ENCODE assay signal across 8 cellular contexts in the genomic region with DNA sequence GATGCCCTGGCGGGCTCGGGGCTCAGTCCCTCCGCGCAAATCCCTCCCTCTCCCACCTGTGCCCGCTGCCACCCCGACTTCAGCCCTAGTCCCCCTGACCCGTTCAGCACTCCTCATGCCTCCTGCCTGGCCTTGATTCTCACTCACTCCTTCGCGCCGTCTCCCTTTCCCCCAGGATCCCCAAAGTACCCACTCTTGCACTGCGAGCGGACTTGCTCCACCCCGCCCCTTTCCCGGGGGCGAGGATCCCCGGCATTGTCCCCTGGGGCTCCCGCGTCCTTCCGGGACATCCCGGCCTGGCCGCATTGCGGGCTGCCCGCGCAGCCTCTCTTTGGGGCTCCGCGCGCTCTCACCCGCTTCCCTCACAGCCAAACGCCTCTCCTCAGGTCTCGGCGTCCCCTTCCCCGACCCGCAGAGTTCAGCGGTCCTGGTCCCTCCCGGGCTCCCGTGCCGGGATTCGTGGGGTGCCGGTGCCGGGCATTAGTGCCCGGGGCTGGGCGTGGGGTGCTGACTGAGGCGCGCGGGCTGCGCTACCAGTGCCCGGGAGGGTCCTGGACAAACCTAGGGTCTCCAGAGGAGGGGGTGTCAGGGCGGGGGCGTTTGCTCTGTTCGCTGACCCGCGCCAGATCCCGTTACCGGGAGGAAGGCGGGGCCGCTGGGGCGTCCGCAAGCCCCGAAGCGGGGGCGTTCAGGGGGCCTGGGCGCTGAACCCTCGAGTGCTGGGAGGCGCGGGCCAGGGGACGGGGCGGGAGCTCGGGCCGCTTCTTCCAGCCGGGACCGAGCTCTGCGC. TPM values are rescaled to one million over a fixed set of nuclear protein-coding genes. Genes with fewer than 3 reads are reported as not detected.
DNase-seq lines count a peak whose midpoint lies in the region; ATAC-seq and TF ChIP-seq lines count a peak whose summit lies in the region.

No MANE protein-coding gene starts in this region.

- peak overlapping the region; percentile 77 for H2AFZ ChIP-seq in osteoblast (ENCODE audit: low read length)

- peak overlapping the region; percentile 40 to 61 for H3K4me3 ChIP-seq in gastroesophageal sphincter
- H3K4me3 ChIP-seq in osteoblast (ENCODE audit: insufficient read depth, low read length) = peak overlapping the region; percentile 92

- no peak for TF ChIP-seq POLR2A in gastroesophageal sphincter (IDR thresholded peaks at IDR 0.05)

- peaks cover 19% of the 10 kb centered on the region for H3K36me3 Mint-ChIP-seq in activated CD4-positive, alpha-beta T cell treated with anti-CD3 and anti-CD28 coated beads for 36 hours (ENCODE audit: low read depth)

- no peaks in the 10 kb centered on the region for H3K9me3 Mint-ChIP-seq in activated CD4-positive, alpha-beta T cell treated with anti-CD3 and anti-CD28 coated beads for 36 hours (ENCODE audit: low read depth)

- peak; percentile 62 for DNase-seq in activated CD4-positive, alpha-beta T cell treated with anti-CD3 and anti-CD28 coated beads for 36 hours
- no peak for DNase-seq in activated CD4-positive, alpha-beta T cell treated with anti-CD3 and anti-CD28 coated beads, Interleukin-2, amount 50 U/mL, for 1 hour
- peak; percentile 70 to 73 for DNase-seq in activated T-cell treated with anti-CD3 and anti-CD28 coated beads, Interleukin-2, amount 50 U/mL, for 48 hours
- peak; percentile 89 for DNase-seq in osteoblast (ENCODE audit: insufficient read length, low spot score, missing footprints)
- no peak for DNase-seq in pons (ENCODE audit: low spot score)
- no peak for DNase-seq in occipital lobe (lab: John Stamatoyannopoulos, UW)

- peak overlapping the region in 3 of 4 donors; percentile 15 to 71 (median 49) for H3K27ac ChIP-seq in gastroesophageal sphincter
- peak overlapping the region; percentile 90 for H3K27ac ChIP-seq in osteoblast (ENCODE audit: low read depth, low read length)

- ATAC-seq in activated CD4-positive, alpha-beta T cell treated with anti-CD3 and anti-CD28 coated beads for 36 hours = peak; percentile 10
- ATAC-seq in gastroesophageal sphincter (peak; percentile 8), HG02885 (IDR thresholded peaks at IDR 0.05; ENCODE audit: poor library complexity, unreplicated experiment) (no peak)

- TF ChIP-seq CTCF in gastroesophageal sphincter (IDR thresholded peaks at IDR 0.05) = no peak
- TF ChIP-seq CTCF in osteoblast (IDR thresholded peaks at IDR 0.05; ENCODE audit: extremely low read depth, low read depth, low read length) = no peak

- POLR2A ChIA-PET in activated CD4-positive, alpha-beta T cell treated with anti-CD3 and anti-CD28 coated beads for 36 hours (lab: Charles Lee) = interaction anchor here (1.1 kb wide), 1 partner anchor 45 kb away, joined by 3 read pairs; no protein-coding TSS in a partner anchor

- peaks cover 43% of the 10 kb centered on the region for H3K4me1 Mint-ChIP-seq in activated CD4-positive, alpha-beta T cell treated with anti-CD3 and anti-CD28 coated beads for 36 hours

- H3K4me2 ChIP-seq in osteoblast (ENCODE audit: insufficient read depth, low read length) = peak overlapping the region; percentile 97

- H3K27me3 ChIP-seq in gastroesophageal sphincter = peaks cover 70% of the 10 kb centered on the region
- no peaks in the 10 kb centered on the region for H3K27me3 ChIP-seq in osteoblast (ENCODE audit: insufficient read depth, low read length)

- WGBS in gastroesophageal sphincter (ENCODE audit: low coverage in 1 of 2), 2 donors = 0 to 2% methylated on average over 9 to 19 of the region's 72 CpGs

- intact Hi-C loops in activated CD4-positive, alpha-beta T cell treated with anti-CD3 and anti-CD28 coated beads for 36 hours (cut with DNase I, micrococcal nuclease) = loop anchor here (2.0 to 5.0 kb wide), 9 partner anchors 13 to 781 kb away; no protein-coding TSS in a partner anchor

- H4K20me1 ChIP-seq in osteoblast (ENCODE audit: insufficient read depth, low read length) = no peaks in the 10 kb centered on the region

- peak overlapping the region; percentile 90 for H3K4me3 Mint-ChIP-seq in activated CD4-positive, alpha-beta T cell treated with anti-CD3 and anti-CD28 coated beads for 36 hours

- peaks cover 87% of the 10 kb centered on the region for H3K79me2 ChIP-seq in osteoblast (ENCODE audit: insufficient read depth, low read length)

- no peak for TF ChIP-seq EP300 in gastroesophageal sphincter (IDR thresholded peaks at IDR 0.05)

- CTCF ChIA-PET in activated CD4-positive, alpha-beta T cell treated with anti-CD3 and anti-CD28 coated beads for 36 hours (lab: Charles Lee) = interaction anchor here (1.1 kb wide), 1 partner anchor 500 kb away, joined by 3 read pairs; no protein-coding TSS in a partner anchor

- H3K9me3 ChIP-seq in gastroesophageal sphincter = no peaks in the 10 kb centered on the region
- H3K9me3 ChIP-seq in osteoblast (ENCODE audit: low read depth, low read length) = no peaks in the 10 kb centered on the region

- peaks cover 2 to 51% (median 21%) of the 10 kb centered on the region in 3 donors for H3K4me1 ChIP-seq in gastroesophageal sphincter
- peaks cover 56% of the 10 kb centered on the region for H3K4me1 ChIP-seq in osteoblast (ENCODE audit: insufficient read depth, low read length)

- peak overlapping the region; percentile 93 for H3K27ac Mint-ChIP-seq in activated CD4-positive, alpha-beta T cell treated with anti-CD3 and anti-CD28 coated beads for 36 hours

- peaks cover 11% of the 10 kb centered on the region for H3K27me3 Mint-ChIP-seq in activated CD4-positive, alpha-beta T cell treated with anti-CD3 and anti-CD28 coated beads for 36 hours

- no peaks in the 10 kb centered on the region for H3K36me3 ChIP-seq in gastroesophageal sphincter
- no peaks in the 10 kb centered on the region for H3K36me3 ChIP-seq in osteoblast (ENCODE audit: insufficient read depth, low read length)

RNA-seq across cellular contexts. Expression of a gene that starts 45.6 kb away (rescaled TPM):
- total RNA-seq in activated CD4-positive, alpha-beta T cell treated with anti-CD3 and anti-CD28 coated beads for 36 hours = 10 to 100 TPM; 15.5 TPM
- total RNA-seq in gastroesophageal sphincter = 10 to 100 TPM in 1 of 4 donors, 1 to 10 TPM in 3; 3.6 to 13.1 (median 7.6) TPM
- 4.7 TPM in 2 replicates for total RNA-seq in osteoblast
- 15.3 TPM for total RNA-seq in occipital lobe

Comparison
In these comparisons a context has a peak if more than half of its experiments do, and no peak if none do; other contexts are left out.
1. DNase-seq: peak in activated CD4-positive, alpha-beta T cell treated with anti-CD3 and anti-CD28 coated beads for 36 hours (single experiment), activated T-cell treated with anti-CD3 and anti-CD28 coated beads, Interleukin-2, amount 50 U/mL, for 48 hours (2 of 2) and osteoblast (single experiment); none in activated CD4-positive, alpha-beta T cell treated with anti-CD3 and anti-CD28 coated beads, Interleukin-2, amount 50 U/mL, for 1 hour (single experiment), pons (single experiment) and occipital lobe (single experiment).